17 cellular contexts compared by ENCODE assay signal in genomic region chr11:12245091-12245490, GRCh38.
A peak's percentile ranks its signal among the peaks of the same experiment; 100 is the strongest.
DNase-seq lines count a peak whose midpoint lies in the region; ATAC-seq and TF ChIP-seq lines count a peak whose summit lies in the region.
"Had no signal": no experiment of that assay in that cellular context is flagged by ENCODE, and none has a peak within 500 bp of the region (broad histone marks: within the 10 kb centered on the region; RNA-seq: fewer than 3 reads in every experiment).

No MANE protein-coding gene starts in this region.

- H3K27ac ChIP-seq in ascending aorta (peak overlapping the region; percentile 94 to 98), thoracic aorta (peak overlapping the region; percentile 82 to 95)
- H3K27ac ChIP-seq: epithelial cell of prostate, left lung had no signal

- peaks cover 44 to 81% of the 10 kb centered on the region in 2 donors for H3K4me1 ChIP-seq in ascending aorta
- peaks cover 52 to 93% of the 10 kb centered on the region in 2 donors for H3K4me1 ChIP-seq in thoracic aorta (ENCODE audit: control insufficient read depth in 1 of 2, low read depth in 2 of 2)

- H3K36me3 ChIP-seq in ascending aorta (peaks cover 73 to 89% of the 10 kb centered on the region in 2 donors), thoracic aorta (peaks cover 70% of the 10 kb centered on the region)

- DNase-seq in NCI-H1694 (lab: John Stamatoyannopoulos, UW), result peak; percentile 82
- DNase-seq in ascending aorta (ENCODE audit: low spot score in 2 of 2), result no peak
- peak; percentile 63 for DNase-seq in left ventricle myocardium superior
- no peak for DNase-seq in thoracic aorta (ENCODE audit: low spot score)
- DNase-seq in sciatic nerve (ENCODE audit: low spot score), result no peak
- DNase-seq in iPS-NIHi7 (ENCODE audit: extremely low spot score), result no peak
- no peak for DNase-seq in stimulated activated CD4-positive, alpha-beta T cell treated with anti-CD3 and anti-CD28 coated beads, Interleukin-2, amount 100 ng/mL, for 24 hours
- DNase-seq: activated CD4-positive, alpha-beta memory T cell treated with anti-CD3 and anti-CD28 coated beads for 36 hours; activated naive CD8-positive, alpha-beta T cell treated with anti-CD3 and anti-CD28 coated beads for 36 hours; activated T-cell treated with anti-CD3 and anti-CD28 coated beads, Interleukin-2, amount 50 U/mL, for 24 hours; GDM1; left lung; mucosa of descending colon; NCI-H2227 treated with DMSO at 0.1 percent for 48 hours; SHP77 treated with DMSO at 0.1 percent for 48 hours had no signal

- H3K9me3 ChIP-seq in ascending aorta (no peaks in the 10 kb centered on the region), thoracic aorta (no peaks in the 10 kb centered on the region)
- H3K9me3 ChIP-seq: left lung, mucosa of descending colon had no signal

- H3K4me3 ChIP-seq in ascending aorta, result no peak overlapping the region
- no peak overlapping the region for H3K4me3 ChIP-seq in thoracic aorta
- H3K4me3 ChIP-seq: left lung, mucosa of descending colon had no signal

- intact Hi-C loops in ascending aorta (cut with DNase I), result no loop called here
- intact Hi-C loops in left ventricle myocardium superior (cut with micrococcal nuclease), result loop anchor here (10.0 kb wide), 1 partner anchor 160 kb away; no protein-coding TSS in a partner anchor
- intact Hi-C loops in sciatic nerve (cut with DNase I), result no loop called here

- peak; percentile 24 for ATAC-seq in left ventricle myocardium superior
- no peak for ATAC-seq in thoracic aorta (ENCODE audit: insufficient number of reproducible peaks, low FRiP score, low read depth)
- ATAC-seq in sciatic nerve, result no peak
- ATAC-seq: mucosa of descending colon, WTC11 had no signal

- H3K27me3 ChIP-seq in ascending aorta (no peaks in the 10 kb centered on the region), thoracic aorta (replicated peaks; ENCODE audit: insufficient read depth) (no peaks in the 10 kb centered on the region)
- H3K27me3 ChIP-seq: left lung had no signal

- TF ChIP-seq CTCF in ascending aorta (IDR thresholded peaks at IDR 0.05), result no peak
- no peak for TF ChIP-seq CTCF in thoracic aorta (IDR thresholded peaks at IDR 0.05)

Comparison
In these comparisons a context has a peak if more than half of its experiments do, and no peak if none do; other contexts are left out.
1. DNase-seq: peak in NCI-H1694 (single experiment) and left ventricle myocardium superior (single experiment); none in ascending aorta (0 of 2), thoracic aorta (single experiment), sciatic nerve (single experiment), iPS-NIHi7 (single experiment) and stimulated activated CD4-positive, alpha-beta T cell treated with anti-CD3 and anti-CD28 coated beads, Interleukin-2, amount 100 ng/mL, for 24 hours (0 of 2).